8 cellular contexts compared by ENCODE assay signal in the genomic region with DNA sequence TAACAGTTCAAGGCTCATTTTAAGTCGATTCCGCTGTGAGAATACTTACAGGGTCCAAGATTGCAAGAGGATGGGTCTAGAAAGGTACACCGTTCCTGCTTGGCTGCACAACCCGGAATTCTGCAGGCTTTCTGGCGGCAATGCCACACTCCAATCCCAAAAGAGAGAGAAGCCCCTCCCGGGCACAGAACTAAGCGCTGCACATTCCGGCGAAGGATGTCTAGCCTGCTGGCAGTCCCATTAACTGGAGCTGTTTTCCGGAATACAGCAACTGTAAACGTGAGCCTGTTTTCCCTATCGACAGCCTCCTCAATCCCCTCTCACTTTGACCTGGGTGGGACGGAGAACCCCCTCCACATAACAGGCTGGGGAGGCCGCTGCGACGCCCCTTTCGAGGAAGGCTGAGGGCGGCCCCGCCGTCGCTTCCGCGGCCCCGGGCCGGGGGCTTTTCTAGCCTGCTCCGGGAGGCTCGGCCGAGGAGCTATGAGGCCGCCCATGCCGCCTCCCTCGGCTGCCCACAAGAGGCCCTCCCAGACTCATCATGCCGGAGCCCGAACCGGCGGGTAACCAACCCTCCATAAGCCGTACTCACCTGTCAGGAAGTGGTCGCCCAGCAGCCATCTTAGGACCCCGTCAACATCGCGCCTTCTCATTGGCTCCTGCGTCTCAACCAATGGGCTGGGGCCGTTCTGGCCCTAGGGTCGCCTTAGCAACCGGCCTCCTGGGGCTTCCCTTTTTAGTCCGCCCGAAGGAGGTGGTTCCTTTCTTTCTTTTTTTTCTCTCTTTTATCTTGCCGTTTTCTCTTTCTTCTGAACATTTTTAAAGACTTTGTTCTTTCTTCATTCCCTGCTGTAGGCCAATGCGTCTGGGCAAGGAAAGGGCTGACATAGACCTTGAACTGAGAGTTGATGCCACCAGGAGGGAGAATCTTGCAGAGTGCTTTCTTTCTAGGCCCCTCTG. TPM values are rescaled to one million over a fixed set of nuclear protein-coding genes. Genes with fewer than 3 reads are reported as not detected.
DNase-seq lines count a peak whose midpoint lies in the region; ATAC-seq, FAIRE-seq and TF ChIP-seq lines count a peak whose summit lies in the region.

TSS of gene FAM204A (minus strand) at position 647 of the 960 bp plus-strand sequence. CDS start 5,909 bp downstream, outside the sequence.

- TF ChIP-seq POLR2A in GM19099 (IDR thresholded peaks at IDR 0.05; ENCODE audit: extremely low read depth, insufficient read length, low read depth), result peak; percentile 84

- peak within 1 kb of the TSS; percentile 65 to 71 for H3K9ac ChIP-seq in kidney (ENCODE audit: low read length in 2 of 2)

- DNase-seq in AG20443 (ENCODE audit: low spot score) (peak; percentile 99), NCI-H510A (lab: John Stamatoyannopoulos, UW) (peak; percentile 86), chondrocyte (ENCODE audit: low spot score) (peak; percentile 95), kidney (peak; percentile 97)
- DNase-seq in activated CD4-positive, alpha-beta T cell treated with anti-CD3 and anti-CD28 coated beads for 1 hour, result peak; percentile 96
- peak; percentile 95 for DNase-seq in stimulated activated CD4-positive, alpha-beta T cell treated with anti-CD3 and anti-CD28 coated beads, Interleukin-15, amount 100 ng/mL, for 24 hours

- no peaks in the 10 kb centered on the region for H3K9me3 ChIP-seq in kidney (ENCODE audit: control insufficient read depth in 1 of 2, low read length in 2 of 2)

- H3K4me3 Mint-ChIP-seq in chondrocyte (ENCODE audit: unreplicated experiment), result peak within 1 kb of the TSS; percentile 93

- intact Hi-C loops in kidney (cut with DNase I), result no loop called here

- H3K36me3 ChIP-seq in kidney (ENCODE audit: control insufficient read depth in 1 of 2, insufficient read depth in 2 of 2, low read length in 2 of 2), result no peaks in the 10 kb centered on the region

- no peaks in the 10 kb centered on the region for H3K9me3 Mint-ChIP-seq in chondrocyte (ENCODE audit: low read depth)

- TF ChIP-seq CTCF in chondrocyte (IDR thresholded peaks at IDR 0.05) (no peak), kidney (IDR thresholded peaks at IDR 0.05; ENCODE audit: borderline replicate concordance, extremely low read depth, insufficient read depth) (no peak)

- peaks cover 30% of the 10 kb centered on the region for H3K4me1 Mint-ChIP-seq in chondrocyte (ENCODE audit: low read depth)

- no peaks in the 10 kb centered on the region for H3K36me3 Mint-ChIP-seq in chondrocyte (ENCODE audit: low read depth)

- FAIRE-seq in kidney (lab: Jason Lieb, UNC), result peak; percentile 70

- ATAC-seq in HG03432 (IDR thresholded peaks at IDR 0.05; ENCODE audit: unreplicated experiment), result peak; percentile 100

- peaks cover 7 to 10% of the 10 kb centered on the region in 2 donors for H3K4me1 ChIP-seq in kidney (ENCODE audit: control insufficient read depth in 1 of 2, insufficient read depth in 1 of 2, low read depth in 1 of 2, low read length in 2 of 2)

- peaks cover 6% of the 10 kb centered on the region for H3K27me3 Mint-ChIP-seq in chondrocyte (ENCODE audit: low read depth)

- peak within 1 kb of the TSS; percentile 73 for H3K27ac Mint-ChIP-seq in chondrocyte (ENCODE audit: unreplicated experiment)

- H3K27ac ChIP-seq in kidney (ENCODE audit: low read depth in 2 of 2, low read length in 2 of 2), result peak within 1 kb of the TSS in 1 of 2 donors; percentile 41

- peak within 1 kb of the TSS; percentile 75 to 99 for H3K4me3 ChIP-seq in kidney (ENCODE audit: low read length in 2 of 2)

RNA-seq across cellular contexts. Expression of gene FAM204A, which starts in this region (rescaled TPM):
- total RNA-seq in chondrocyte, result 54.4 to 76.2 TPM (median 63.2 TPM) in 3 replicates
- 70.6 TPM for total RNA-seq in kidney
- 40.2 TPM for polyA plus RNA-seq in kidney (ENCODE audit: insufficient read depth, low read depth, low replicate concordance)
